In genomic region chr10:132536964-132537712, GRCh38 we compare ENCODE assay signal across 8 cellular contexts. TPM values are rescaled to one million over a fixed set of nuclear protein-coding genes. Genes with fewer than 3 reads are reported as not detected.
DNase-seq lines count a peak whose midpoint lies in the region; ATAC-seq and TF ChIP-seq lines count a peak whose summit lies in the region.

No MANE protein-coding gene starts in this region.

- in situ Hi-C loops in astrocyte of the cerebellum (cut with HindIII; ENCODE audit: low sequenced_read_pairs): no loop called here

- TF ChIP-seq CTCF in astrocyte of the cerebellum (IDR thresholded peaks at IDR 0.05; ENCODE audit: low read depth, low read length, missing control alignments) (peak; percentile 10), hepatocyte (IDR thresholded peaks at IDR 0.05; ENCODE audit: poor library complexity) (peak; percentile 23)

- H3K9me2 ChIP-seq in hepatocyte (replicated peaks; ENCODE audit: insufficient read depth): no peaks in the 10 kb centered on the region

- peaks cover 40% of the 10 kb centered on the region for H3K4me1 ChIP-seq in hepatocyte (ENCODE audit: insufficient read depth)

- under 1% methylated on average over 26 of the region's 95 CpGs for WGBS in hepatocyte (ENCODE audit: low lambda C conversion rate, missing lambda C conversion rate)

- peak overlapping the region; percentile 84 for H3K4me2 ChIP-seq in hepatocyte

- ATAC-seq in HG02884 (IDR thresholded peaks at IDR 0.05; ENCODE audit: unreplicated experiment): peak; percentile 87

- H4K20me1 ChIP-seq in hepatocyte (ENCODE audit: insufficient read depth, poor library complexity, severe bottlenecking): peaks cover 27% of the 10 kb centered on the region

- no peaks in the 10 kb centered on the region for H3K9me3 ChIP-seq in hepatocyte (ENCODE audit: low read depth)

- DNase-seq in NCI-H146 (lab: John Stamatoyannopoulos, UW) (peak; percentile 97), T-helper 22 cell (ENCODE audit: low read depth) (peak; percentile 100), astrocyte of the cerebellum (ENCODE audit: low read depth) (peak; percentile 95), hepatocyte (ENCODE audit: low spot score) (peak; percentile 100), retina (peak; percentile 99), NCI-H2196 treated with DMSO at 0.1 percent for 48 hours (lab: John Stamatoyannopoulos, UW; ENCODE audit: unreplicated experiment) (no peak)

- H2AFZ ChIP-seq in hepatocyte: peak overlapping the region; percentile 55

- H3K27ac ChIP-seq in hepatocyte: peak overlapping the region; percentile 83

- peak overlapping the region; percentile 55 for H3K4me3 ChIP-seq in astrocyte of the cerebellum (ENCODE audit: low read depth, low read length)
- H3K4me3 ChIP-seq in hepatocyte: peak overlapping the region; percentile 43

- peak; percentile 60 for TF ChIP-seq POLR2A in GM15510 (IDR thresholded peaks at IDR 0.05; ENCODE audit: borderline replicate concordance, extremely low read depth, insufficient read length)

- no peaks in the 10 kb centered on the region for H3K27me3 ChIP-seq in hepatocyte

- H3K79me2 ChIP-seq in hepatocyte: peaks cover 37% of the 10 kb centered on the region

- no peaks in the 10 kb centered on the region for H3K36me3 ChIP-seq in hepatocyte (replicated peaks; ENCODE audit: insufficient read depth, low read depth)

RNA-seq across cellular contexts. Expression of gene INPP5A, which starts 0.4 kb away (rescaled TPM):
- 53.6 and 55.8 TPM in 2 replicates for total RNA-seq in hepatocyte
- 35.1 and 41.2 TPM in 2 replicates for polyA plus RNA-seq in hepatocyte
